8 cellular contexts compared by ENCODE assay signal in genomic region chr19:14135985-14136508, GRCh38. TPM values are rescaled to one million over a fixed set of nuclear protein-coding genes. Genes with fewer than 3 reads are reported as not detected.
DNase-seq lines count a peak whose midpoint lies in the region; ATAC-seq, FAIRE-seq and TF ChIP-seq lines count a peak whose summit lies in the region.

No MANE protein-coding gene starts in this region.

- no peak for FAIRE-seq in D721Med (lab: Jason Lieb, UNC)

- H3K36me3 Mint-ChIP-seq in T-helper 17 cell (ENCODE audit: low read depth), result peaks cover 7% of the 10 kb centered on the region
- peaks cover 7% of the 10 kb centered on the region for H3K36me3 Mint-ChIP-seq in stimulated activated memory B cell treated with anti-CD40 and anti-IgM and Interleukin-4, amounts not matched to agents 10 μg/mL and 1 μg/mL and 100 μg/mL, for 72 hours

- peaks cover 2% of the 10 kb centered on the region; the same call in 1 of the 2 replicates for H3K4me1 ChIP-seq in iPS DF 6.9 (ENCODE audit: control insufficient read depth, insufficient read depth, low read length)

- peak; percentile 44 for DNase-seq in NCI-H146 (lab: John Stamatoyannopoulos, UW)
- no peak for DNase-seq in NCI-H146 treated with DMSO at 0.1 percent for 48 hours (lab: John Stamatoyannopoulos, UW; ENCODE audit: unreplicated experiment)
- no peak for DNase-seq in T-helper 17 cell
- no peak for DNase-seq in iPS DF 6.9 (ENCODE audit: low read depth, low spot score)
- no peak for DNase-seq in GM03348 (ENCODE audit: low spot score)
- DNase-seq in hippocampal formation (lab: John Stamatoyannopoulos, UW), result no peak
- no peak for DNase-seq in D721Med (ENCODE audit: insufficient read length, low spot score)

- no CpG with 5 or more reads among the region's 38 CpGs for WGBS in iPS DF 6.9 (ENCODE audit: insufficient coverage, insufficient read length)

- H3K9me3 ChIP-seq in T-helper 17 cell (ENCODE audit: control insufficient read depth, low read length, poor library complexity, severe bottlenecking) (no peaks in the 10 kb centered on the region), iPS DF 6.9 (ENCODE audit: control insufficient read depth, insufficient read depth, low read length) (no peaks in the 10 kb centered on the region)

- no peaks in the 10 kb centered on the region for H3K9me3 Mint-ChIP-seq in stimulated activated memory B cell treated with anti-CD40 and anti-IgM and Interleukin-4, amounts not matched to agents 10 μg/mL and 1 μg/mL and 100 μg/mL, for 72 hours

- no peaks in the 10 kb centered on the region for H3K27me3 Mint-ChIP-seq in T-helper 17 cell
- H3K27me3 Mint-ChIP-seq in stimulated activated memory B cell treated with anti-CD40 and anti-IgM and Interleukin-4, amounts not matched to agents 10 μg/mL and 1 μg/mL and 100 μg/mL, for 72 hours, result no peaks in the 10 kb centered on the region

- H3K4me3 Mint-ChIP-seq in T-helper 17 cell, result peak overlapping the region; percentile 99
- H3K4me3 Mint-ChIP-seq in stimulated activated memory B cell treated with anti-CD40 and anti-IgM and Interleukin-4, amounts not matched to agents 10 μg/mL and 1 μg/mL and 100 μg/mL, for 72 hours, result peak overlapping the region; percentile 78

- H3K4me3 ChIP-seq in iPS DF 6.9 (ENCODE audit: low read length), result peak overlapping the region; percentile 78

- H3K27ac ChIP-seq in iPS DF 6.9 (ENCODE audit: low read length), result no peak overlapping the region

- ATAC-seq in T-helper 17 cell, result no peak
- no peak for ATAC-seq in stimulated activated memory B cell treated with anti-CD40 and anti-IgM and Interleukin-4, amounts not matched to agents 10 μg/mL and 1 μg/mL and 100 μg/mL, for 72 hours

- H3K4me1 Mint-ChIP-seq in T-helper 17 cell, result peaks cover 19% of the 10 kb centered on the region
- peaks cover 32% of the 10 kb centered on the region for H3K4me1 Mint-ChIP-seq in stimulated activated memory B cell treated with anti-CD40 and anti-IgM and Interleukin-4, amounts not matched to agents 10 μg/mL and 1 μg/mL and 100 μg/mL, for 72 hours

- no peaks in the 10 kb centered on the region for H3K27me3 ChIP-seq in iPS DF 6.9 (ENCODE audit: control insufficient read depth, insufficient read depth, low read length)

- no peaks in the 10 kb centered on the region for H3K36me3 ChIP-seq in iPS DF 6.9 (ENCODE audit: control insufficient read depth, insufficient read depth, low read length)

- no peak overlapping the region for H3K27ac Mint-ChIP-seq in T-helper 17 cell
- peak overlapping the region; percentile 73 for H3K27ac Mint-ChIP-seq in stimulated activated memory B cell treated with anti-CD40 and anti-IgM and Interleukin-4, amounts not matched to agents 10 μg/mL and 1 μg/mL and 100 μg/mL, for 72 hours

- no peak for TF ChIP-seq CTCF in D721Med (IDR thresholded peaks at IDR 0.05; ENCODE audit: insufficient read depth, missing control alignments)

RNA-seq across cellular contexts. Expression of gene ASF1B, which starts 0.3 kb away (rescaled TPM):
- total RNA-seq in T-helper 17 cell, result 1 to 10 TPM; 1.5 to 1.9 TPM

RNA-seq across cellular contexts. Expression of gene PRKACA, which starts 18.5 kb away (rescaled TPM):
- 10 to 100 TPM; 35.2 to 38.5 TPM for total RNA-seq in T-helper 17 cell

RNA-seq across cellular contexts. Expression of gene SAMD1, which starts 45.5 kb away (rescaled TPM):
- 10 to 100 TPM; 24.8 to 25.3 TPM for total RNA-seq in T-helper 17 cell

RNA-seq across cellular contexts. Expression of gene C19orf67, which starts 50.5 kb away (rescaled TPM):
- under 1 TPM; 0.22 to 0.31 TPM for total RNA-seq in T-helper 17 cell
